In the genomic region with DNA sequence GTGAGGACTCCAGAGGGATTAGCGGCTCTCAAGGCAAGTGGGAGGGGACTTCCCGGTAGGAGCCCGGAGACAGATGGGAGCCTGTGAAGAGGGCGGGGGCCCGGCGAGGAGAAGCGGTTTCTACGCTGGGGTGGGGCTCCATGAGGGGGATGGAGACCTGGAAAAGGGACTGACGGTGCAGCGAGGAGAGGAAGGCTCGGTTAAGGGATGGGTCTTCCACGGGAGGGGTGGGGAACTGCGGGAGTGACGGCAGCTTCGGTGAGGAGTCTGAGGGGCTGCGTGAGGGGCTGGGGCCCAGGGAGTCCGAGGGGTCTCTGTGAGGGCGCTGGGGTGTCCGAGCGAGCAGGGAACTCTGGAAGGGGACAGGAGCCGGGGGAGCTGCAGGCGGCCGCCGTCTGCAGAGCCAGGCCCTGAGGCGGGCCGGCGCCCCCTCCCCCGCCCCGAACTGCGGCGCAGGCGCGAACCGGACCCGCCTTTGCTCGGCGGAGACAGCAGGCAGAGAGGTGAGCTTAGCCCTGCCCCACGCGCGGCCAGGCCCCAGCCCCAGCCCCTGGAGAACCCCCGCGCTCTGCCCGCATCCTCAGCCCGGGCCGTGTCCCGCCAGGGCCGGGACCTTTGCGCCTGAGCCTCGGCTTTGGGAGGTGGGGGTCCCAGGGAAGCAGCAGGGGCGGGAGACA, we compare ENCODE assay signal across 1 cellular context.
TF ChIP-seq lines count a peak whose summit lies in the region.

Gene NRSN2, plus strand, starts transcription at position 472 of the 677 bp plus-strand sequence. CDS start 2,533 bp downstream, outside the sequence.

TF ChIP-seq in HepG2, 621 proteins besides CTCF, POLR2A, EP300 and RAD21 (continued from another document):
- 0 out of 2 replicates have a peak, but pooled peaks have one; percentile 51 for TF ChIP-seq ZNF879 (CRISPR knock-in tag; IDR thresholded peaks at IDR 0.05)
- no peak for TF ChIP-seq SPEN (CRISPR knock-in tag; IDR thresholded peaks at IDR 0.05; ENCODE audit: low read depth)
- TF ChIP-seq RELA (CRISPR knock-in tag; IDR thresholded peaks at IDR 0.05) = no peak
- no peak for TF ChIP-seq POLR2AphosphoS2 (IDR thresholded peaks at IDR 0.05; ENCODE audit: low read depth, low read length)
- TF ChIP-seq SMAD3 (CRISPR knock-in tag; IDR thresholded peaks at IDR 0.05) = peak; percentile 8; the same call in 1 of the 2 replicates
- no peak for TF ChIP-seq ZNF674 (CRISPR knock-in tag; IDR thresholded peaks at IDR 0.05; ENCODE audit: low read depth)
- TF ChIP-seq RFXANK (CRISPR knock-in tag; IDR thresholded peaks at IDR 0.05) = no peak
- TF ChIP-seq ZNF224 (CRISPR knock-in tag; IDR thresholded peaks at IDR 0.05) = 0 out of 2 replicates have a peak, but pooled peaks have one; percentile 77
- TF ChIP-seq AHR (CRISPR knock-in tag; IDR thresholded peaks at IDR 0.05) = peak; percentile 42
- TF ChIP-seq ELK4 (CRISPR knock-in tag; IDR thresholded peaks at IDR 0.05; ENCODE audit: borderline replicate concordance) = no peak
- TF ChIP-seq MYC (CRISPR knock-in tag; IDR thresholded peaks at IDR 0.05; ENCODE audit: borderline replicate concordance) = peak; percentile 62
- no peak for TF ChIP-seq HCFC1 (IDR thresholded peaks at IDR 0.05; ENCODE audit: low read depth, low read length)
- peak; percentile 93 for TF ChIP-seq SNAI1 (CRISPR knock-in tag; IDR thresholded peaks at IDR 0.05; ENCODE audit: borderline replicate concordance)
- no peak for TF ChIP-seq ZNF562 (CRISPR knock-in tag; IDR thresholded peaks at IDR 0.05; ENCODE audit: borderline replicate concordance)
- TF ChIP-seq JUNB (CRISPR knock-in tag; IDR thresholded peaks at IDR 0.05; ENCODE audit: borderline replicate concordance) = no peak
- no peak for TF ChIP-seq MTF1 (CRISPR knock-in tag; IDR thresholded peaks at IDR 0.05)
- peak; percentile 7; the same call in 1 of the 2 replicates for TF ChIP-seq RXRB (CRISPR knock-in tag; IDR thresholded peaks at IDR 0.05; ENCODE audit: borderline replicate concordance)
- no peak for TF ChIP-seq GRHL1 (CRISPR knock-in tag; conservative IDR thresholded peaks at IDR 0.05)
- TF ChIP-seq ZNF652 (CRISPR knock-in tag; IDR thresholded peaks at IDR 0.05; ENCODE audit: borderline replicate concordance, low read depth) = no peak
- TF ChIP-seq YEATS2 (CRISPR knock-in tag; IDR thresholded peaks at IDR 0.05; ENCODE audit: borderline replicate concordance) = peak; percentile 46; the same call in 1 of the 2 replicates
- no peak for TF ChIP-seq NFE2L2 (IDR thresholded peaks at IDR 0.05; ENCODE audit: low read length)
- TF ChIP-seq, protein P1, sequence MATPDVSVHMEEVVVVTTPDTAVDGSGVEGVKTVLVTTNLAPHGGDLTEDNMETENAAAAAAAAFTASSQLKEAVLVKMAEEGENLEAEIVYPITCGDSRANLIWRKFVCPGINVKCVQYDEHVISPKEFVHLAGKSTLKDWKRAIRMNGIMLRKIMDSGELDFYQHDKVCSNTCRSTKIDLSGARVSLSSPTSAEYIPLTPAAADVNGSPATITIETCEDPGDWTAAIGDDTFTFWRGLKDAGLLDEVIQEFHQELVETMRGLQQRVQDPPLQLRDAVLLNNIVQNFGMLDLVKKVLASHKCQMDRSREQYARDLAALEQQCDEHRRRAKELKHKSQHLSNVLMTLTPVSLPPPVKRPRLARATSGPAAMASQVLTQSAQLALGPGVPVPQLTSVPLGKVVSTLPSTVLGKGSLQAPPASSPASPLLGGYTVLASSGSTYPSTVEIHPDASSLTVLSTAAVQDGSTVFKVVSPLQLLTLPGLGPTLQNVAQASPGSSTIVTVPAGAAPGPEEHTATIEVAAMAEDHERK (CRISPR knock-in tag; IDR thresholded peaks at IDR 0.05; ENCODE audit: low read depth) = no peak
- peak; percentile 54 for TF ChIP-seq E2F2 (CRISPR knock-in tag; IDR thresholded peaks at IDR 0.05; ENCODE audit: borderline replicate concordance)
- no peak for TF ChIP-seq ZFAT (CRISPR knock-in tag; conservative IDR thresholded peaks at IDR 0.05)
- TF ChIP-seq NCOR1 (IDR thresholded peaks at IDR 0.05; ENCODE audit: borderline replicate concordance, low read length) = no peak
- peak; percentile 68 for TF ChIP-seq ZNF543 (CRISPR knock-in tag; IDR thresholded peaks at IDR 0.05)
- 0 out of 2 replicates have a peak, but pooled peaks have one; percentile 38 for TF ChIP-seq PRDM15 (CRISPR knock-in tag; IDR thresholded peaks at IDR 0.05)
